14 cellular contexts compared by ENCODE assay signal in genomic region chr17:39627717-39628516, GRCh38. TPM values are rescaled to one million over a fixed set of nuclear protein-coding genes. Genes with fewer than 3 reads are reported as not detected.
DNase-seq lines count a peak whose midpoint lies in the region; ATAC-seq and TF ChIP-seq lines count a peak whose summit lies in the region.
"Had no signal": no experiment of that assay in that cellular context is flagged by ENCODE, and none has a peak within 500 bp of the region (broad histone marks: within the 10 kb centered on the region; RNA-seq: fewer than 3 reads in every experiment).

No MANE protein-coding gene starts in this region.

- H3K9ac ChIP-seq in colonic mucosa (ENCODE audit: low read depth in 2 of 2, low read length in 2 of 2) (peak overlapping the region; percentile 93 to 95), mucosa of stomach (ENCODE audit: low read length) (peak overlapping the region; percentile 76)

- DNase-seq in Right ventricle myocardium inferior (ENCODE audit: missing footprints) (peak; percentile 39), Right ventricle myocardium superior (no peak), colonic mucosa (peak; percentile 79), upper lobe of right lung (no peak), DMS53 treated with DMSO at 0.1 percent for 48 hours (lab: John Stamatoyannopoulos, UW; ENCODE audit: unreplicated experiment) (no peak), EL (no peak), anterior cingulate cortex (lab: John Stamatoyannopoulos, UW) (no peak)
- DNase-seq: aorta, head of caudate nucleus, HFFc6, NCI-H1930 had no signal

- H3K4me1 ChIP-seq in colonic mucosa (peaks cover 4% of the 10 kb centered on the region), mucosa of stomach (ENCODE audit: control insufficient read depth, insufficient read depth, low read length) (peaks cover 77% of the 10 kb centered on the region), upper lobe of right lung (no peaks in the 10 kb centered on the region)

- H3K4me3 ChIP-seq in colonic mucosa (peak overlapping the region; percentile 51), mucosa of stomach (ENCODE audit: low read length) (no peak overlapping the region), upper lobe of right lung (peak overlapping the region; percentile 39)

- TF ChIP-seq CTCF in colonic mucosa (IDR thresholded peaks at IDR 0.05) (no peak), upper lobe of right lung (IDR thresholded peaks at IDR 0.05) (no peak)

- H3K36me3 ChIP-seq in colonic mucosa: no peaks in the 10 kb centered on the region
- H3K36me3 ChIP-seq in mucosa of stomach (ENCODE audit: control insufficient read depth, insufficient read depth, low read length): no peaks in the 10 kb centered on the region
- H3K36me3 ChIP-seq in upper lobe of right lung: no peaks in the 10 kb centered on the region

- H3K9me3 ChIP-seq in colonic mucosa (no peaks in the 10 kb centered on the region), mucosa of stomach (ENCODE audit: control insufficient read depth, low read length) (no peaks in the 10 kb centered on the region), upper lobe of right lung (no peaks in the 10 kb centered on the region)

- intact Hi-C loops in Right ventricle myocardium inferior (cut with DNase I) (no loop called here), Right ventricle myocardium superior (cut with DNase I) (no loop called here), colonic mucosa (cut with DNase I) (loop anchor here (5.0 kb wide), 1 partner anchor 109 kb away; the partner anchor contains the start of gene GRB7), upper lobe of right lung (cut with DNase I) (loop anchor here (10.0 kb wide), 1 partner anchor 127 kb away; no protein-coding TSS in a partner anchor)

- H3K27me3 ChIP-seq in colonic mucosa (peaks cover 11% of the 10 kb centered on the region), mucosa of stomach (ENCODE audit: control insufficient read depth, insufficient read depth, low read length) (peaks cover 28% of the 10 kb centered on the region), upper lobe of right lung (peaks cover 33% of the 10 kb centered on the region)

- ATAC-seq in Right ventricle myocardium inferior: no peak
- no peak for ATAC-seq in Right ventricle myocardium superior (ENCODE audit: poor library complexity)
- ATAC-seq in upper lobe of right lung: no peak

- H3K27ac ChIP-seq in colonic mucosa (peak overlapping the region; percentile 89), upper lobe of right lung (peak overlapping the region; percentile 24)

RNA-seq across cellular contexts. Expression of gene PPP1R1B, which starts 1.2 kb away (rescaled TPM):
- total RNA-seq in Right ventricle myocardium inferior (0.89 TPM), Right ventricle myocardium superior (0.35 TPM), colonic mucosa (100 to 1,000 TPM; 331 to 350 TPM), upper lobe of right lung (25.1 TPM)
- total RNA-seq: Daoy, HFFc6, mononuclear cell had no signal

RNA-seq across cellular contexts. Expression of gene STARD3, which starts 9.0 kb away (rescaled TPM):
- total RNA-seq in Right ventricle myocardium inferior: 21.4 TPM
- total RNA-seq in Right ventricle myocardium superior: 13.9 TPM
- 10 to 100 TPM; 30.0 to 41.3 TPM for total RNA-seq in colonic mucosa
- 78.2 TPM for total RNA-seq in upper lobe of right lung

RNA-seq across cellular contexts. Expression of gene NEUROD2, which starts 20.2 kb away (rescaled TPM):
- total RNA-seq in Right ventricle myocardium inferior (not detected), Right ventricle myocardium superior (not detected), colonic mucosa (not detected), upper lobe of right lung (not detected)
- total RNA-seq: aorta, Daoy, HFFc6 had no signal

RNA-seq across cellular contexts. Expression of gene TCAP, which starts 37.2 kb away (rescaled TPM):
- total RNA-seq in Right ventricle myocardium inferior (5,286 TPM), Right ventricle myocardium superior (5,900 TPM), colonic mucosa (1 to 10 TPM in 1 of 2 donors, under 1 TPM in 1; 0.49 to 1.2 TPM), upper lobe of right lung (5.3 TPM)
- total RNA-seq: Daoy had no signal

RNA-seq across cellular contexts. Expression of gene PNMT, which starts 40.3 kb away (rescaled TPM):
- total RNA-seq in Right ventricle myocardium inferior (5.1 TPM), Right ventricle myocardium superior (7.1 TPM), colonic mucosa (under 1 TPM in 1 of 2 donors, not detected in 1; 0.47 TPM), upper lobe of right lung (4.3 TPM)
- total RNA-seq: Daoy, mononuclear cell had no signal

Comparison
In these comparisons a context has a peak if more than half of its experiments do, and no peak if none do; other contexts are left out.
1. DNase-seq: peak in Right ventricle myocardium inferior (single experiment) and colonic mucosa (single experiment); none in Right ventricle myocardium superior (single experiment), upper lobe of right lung (single experiment), DMS53 treated with DMSO at 0.1 percent for 48 hours (single experiment), EL (single experiment) and anterior cingulate cortex (0 of 58).
2. RNA of gene PPP1R1B, which starts 1.2 kb away (total RNA-seq): 331 to 350 TPM in colonic mucosa and 25.1 TPM in upper lobe of right lung (single experiment); 0.89 TPM in Right ventricle myocardium inferior (single experiment) and 0.35 TPM in Right ventricle myocardium superior (single experiment); every median in the first group is over 10 times any median in the second.
3. intact Hi-C loops: an anchor here in colonic mucosa (5.0 kb wide) and upper lobe of right lung (10.0 kb wide); none called in Right ventricle myocardium inferior and Right ventricle myocardium superior.